ENCODE assay signal across 8 cellular contexts in the genomic region with DNA sequence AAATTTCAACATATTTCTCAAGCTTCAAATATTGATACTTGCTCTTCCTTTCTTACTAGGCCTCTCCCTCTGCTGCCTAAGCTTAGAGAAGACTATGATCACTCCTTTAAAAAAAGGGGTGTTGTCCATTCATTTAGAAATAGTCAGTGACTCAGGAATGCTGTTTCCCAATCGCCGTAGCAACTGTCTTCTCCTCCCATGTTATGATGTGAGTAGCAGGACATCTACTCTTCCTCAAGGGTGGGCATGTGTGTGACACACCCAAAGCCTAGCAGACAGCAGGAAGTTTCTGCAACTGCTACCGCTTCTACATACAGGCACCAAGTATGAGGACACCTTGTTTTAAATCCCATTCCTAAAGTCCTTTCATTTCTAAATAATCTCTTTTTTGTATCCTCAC. TPM values are rescaled to one million over a fixed set of nuclear protein-coding genes. Genes with fewer than 3 reads are reported as not detected.
A peak's percentile ranks its signal among the peaks of the same experiment; 100 is the strongest.
DNase-seq lines count a peak whose midpoint lies in the region; ATAC-seq, FAIRE-seq and TF ChIP-seq lines count a peak whose summit lies in the region.

No MANE protein-coding gene starts in this region.

- FAIRE-seq in GM12892 (lab: Jason Lieb, UNC): no peak

- TF ChIP-seq POLR2A in spleen (IDR thresholded peaks at IDR 0.05) (no peak), GM12892 (IDR thresholded peaks at IDR 0.05; ENCODE audit: low read depth, low read length) (no peak)

- no peaks in the 10 kb centered on the region for H3K9me3 ChIP-seq in left ventricle myocardium inferior (replicated peaks)
- no peaks in the 10 kb centered on the region for H3K9me3 ChIP-seq in spleen

- peak; percentile 93 for DNase-seq in CD14-positive monocyte (ENCODE audit: low spot score)
- peak; percentile 12 for DNase-seq in HuH-7 (ENCODE audit: low spot score)
- no peak for DNase-seq in activated CD8-positive, alpha-beta T cell treated with anti-CD3 and anti-CD28 coated beads, Interleukin-2, amount 10 ng/mL, durations not matched to agents 7 days and 5 days
- DNase-seq in left ventricle myocardium inferior: no peak
- DNase-seq in spleen: no peak
- DNase-seq in GM12892 (ENCODE audit: insufficient read length): no peak
- DNase-seq in NCI-H446 treated with DMSO at 0.1 percent for 48 hours (lab: John Stamatoyannopoulos, UW): no peak

- H3K27ac Mint-ChIP-seq in CD14-positive monocyte: peak overlapping the region; percentile 99 to 100 (median 100)
- peak overlapping the region; percentile 97 for H3K27ac Mint-ChIP-seq in activated CD8-positive, alpha-beta T cell treated with anti-CD3 and anti-CD28 coated beads, Interleukin-2, amount 10 ng/mL, durations not matched to agents 7 days and 5 days

- H3K4me1 Mint-ChIP-seq in CD14-positive monocyte: peaks cover 93% of the 10 kb centered on the region
- H3K4me1 Mint-ChIP-seq in activated CD8-positive, alpha-beta T cell treated with anti-CD3 and anti-CD28 coated beads, Interleukin-2, amount 10 ng/mL, durations not matched to agents 7 days and 5 days (ENCODE audit: low read depth): peaks cover 92% of the 10 kb centered on the region

- H3K4me3 ChIP-seq in left ventricle myocardium inferior (peak overlapping the region; percentile 2), spleen (peak overlapping the region in 1 of 8 donors; percentile 35)

- no peak for TF ChIP-seq CTCF in CD14-positive monocyte (IDR thresholded peaks at IDR 0.05)
- no peak for TF ChIP-seq CTCF in left ventricle myocardium inferior (IDR thresholded peaks at IDR 0.05; ENCODE audit: borderline replicate concordance)
- peak in 1 of 11 experiments; percentile 15 for TF ChIP-seq CTCF in spleen (IDR thresholded peaks at IDR 0.05 in 8 of 11, conservative IDR thresholded peaks at IDR 0.05 in 3 of 11)

- H3K36me3 Mint-ChIP-seq in CD14-positive monocyte: peaks cover 15 to 28% of the 10 kb centered on the region in 2 donors
- peaks cover 59% of the 10 kb centered on the region for H3K36me3 Mint-ChIP-seq in activated CD8-positive, alpha-beta T cell treated with anti-CD3 and anti-CD28 coated beads, Interleukin-2, amount 10 ng/mL, durations not matched to agents 7 days and 5 days (ENCODE audit: low read depth)

- WGBS in spleen, 5 donors: 9 to 29% (median 17%) methylated on average over 3 of the region's 3 CpGs

- CTCF ChIA-PET in activated CD8-positive, alpha-beta T cell treated with anti-CD3 and anti-CD28 coated beads, Interleukin-2, amount 10 ng/mL, durations not matched to agents 7 days and 5 days (lab: Charles Lee): interaction anchor here (0.8 to 9.4 kb wide), 8 partner anchors 11 to 88 kb away, joined by 3 to 188 read pairs (median 8); a partner anchor contains a TSS

- intact Hi-C loops in CD14-positive monocyte (cut with micrococcal nuclease) (no loop called here), left ventricle myocardium inferior (cut with micrococcal nuclease) (no loop called here), spleen (cut with DNase I; ENCODE audit: low total_unique reads) (no loop called here)

- peak; percentile 37 for ATAC-seq in activated CD8-positive, alpha-beta T cell treated with anti-CD3 and anti-CD28 coated beads, Interleukin-2, amount 10 ng/mL, durations not matched to agents 7 days and 5 days
- ATAC-seq in GM21576 (IDR thresholded peaks at IDR 0.05; ENCODE audit: unreplicated experiment): no peak

- H3K4me3 Mint-ChIP-seq in CD14-positive monocyte: peak overlapping the region; percentile 64 to 90
- peak overlapping the region; percentile 77 for H3K4me3 Mint-ChIP-seq in activated CD8-positive, alpha-beta T cell treated with anti-CD3 and anti-CD28 coated beads, Interleukin-2, amount 10 ng/mL, durations not matched to agents 7 days and 5 days

- peaks cover 0 to 2% (median 0%) of the 10 kb centered on the region in 7 donors for H3K9me3 Mint-ChIP-seq in CD14-positive monocyte
- no peaks in the 10 kb centered on the region for H3K9me3 Mint-ChIP-seq in activated CD8-positive, alpha-beta T cell treated with anti-CD3 and anti-CD28 coated beads, Interleukin-2, amount 10 ng/mL, durations not matched to agents 7 days and 5 days (ENCODE audit: insufficient read depth)

- no peaks in the 10 kb centered on the region for H3K27me3 Mint-ChIP-seq in CD14-positive monocyte (ENCODE audit: low read depth in 3 of 3)
- H3K27me3 Mint-ChIP-seq in activated CD8-positive, alpha-beta T cell treated with anti-CD3 and anti-CD28 coated beads, Interleukin-2, amount 10 ng/mL, durations not matched to agents 7 days and 5 days (ENCODE audit: low read depth): no peaks in the 10 kb centered on the region

- H3K4me1 ChIP-seq in left ventricle myocardium inferior (peaks cover 88% of the 10 kb centered on the region), spleen (peaks cover 58 to 100% (median 90%) of the 10 kb centered on the region in 6 donors)

- H3K27me3 ChIP-seq in left ventricle myocardium inferior (ENCODE audit: low read depth): no peaks in the 10 kb centered on the region
- no peaks in the 10 kb centered on the region for H3K27me3 ChIP-seq in spleen (replicated peaks in 1 of 7)

- H3K36me3 ChIP-seq in left ventricle myocardium inferior: no peaks in the 10 kb centered on the region
- H3K36me3 ChIP-seq in spleen: no peaks in the 10 kb centered on the region

- POLR2A ChIA-PET in activated CD8-positive, alpha-beta T cell treated with anti-CD3 and anti-CD28 coated beads, Interleukin-2, amount 10 ng/mL, durations not matched to agents 7 days and 5 days (lab: Charles Lee): interaction anchor here (0.6 to 4.3 kb wide), 5 partner anchors 12 to 79 kb away, joined by 3 to 30 read pairs (median 3); a partner anchor contains a TSS

- H3K27ac ChIP-seq in left ventricle myocardium inferior (replicated peaks) (peak overlapping the region; percentile 82), spleen (peak overlapping the region; percentile 5 to 91 (median 88))

RNA-seq across cellular contexts. Expression of a gene that starts 14.5 kb away (rescaled TPM):
- polyA plus RNA-seq in CD14-positive monocyte: 10 to 100 TPM; 60.2 to 98.6 TPM
- total RNA-seq in activated CD8-positive, alpha-beta T cell treated with anti-CD3 and anti-CD28 coated beads, Interleukin-2, amount 10 ng/mL, durations not matched to agents 7 days and 5 days: 100 to 1,000 TPM; 281 to 286 TPM
- 53.1 TPM for total RNA-seq in left ventricle myocardium inferior
- 100 to 1,000 TPM in 3 of 7 donors, 10 to 100 TPM in 4; 72.5 to 123 (median 93.0) TPM for total RNA-seq in spleen
- polyA plus RNA-seq in spleen: 10 to 100 TPM; 35.4 to 46.5 (median 35.8) TPM
- 67.3 TPM for polyA plus RNA-seq in GM12892 (2012; ENCODE audit: missing spikeins)

RNA-seq across cellular contexts. Expression of a gene that starts 32.3 kb away (rescaled TPM):
- polyA plus RNA-seq in CD14-positive monocyte (10 to 100 TPM; 80.5 to 82.3 TPM), spleen (100 to 1,000 TPM in 1 of 3 donors, 10 to 100 TPM in 2; 66.3 to 108 (median 89.3) TPM)
- total RNA-seq in activated CD8-positive, alpha-beta T cell treated with anti-CD3 and anti-CD28 coated beads, Interleukin-2, amount 10 ng/mL, durations not matched to agents 7 days and 5 days: 10 to 100 TPM; 88.1 to 91.8 TPM
- total RNA-seq in left ventricle myocardium inferior (27.4 TPM), spleen (10 to 100 TPM; 51.1 to 71.3 (median 60.7) TPM)
- 79.2 TPM for polyA plus RNA-seq in GM12892 (2012; ENCODE audit: missing spikeins)

RNA-seq across cellular contexts. Expression of a gene that starts 32.5 kb away (rescaled TPM):
- polyA plus RNA-seq in CD14-positive monocyte: 1 to 10 TPM; 1.0 to 1.3 TPM
- 10 to 100 TPM; 36.9 to 37.1 TPM for total RNA-seq in activated CD8-positive, alpha-beta T cell treated with anti-CD3 and anti-CD28 coated beads, Interleukin-2, amount 10 ng/mL, durations not matched to agents 7 days and 5 days
- total RNA-seq in left ventricle myocardium inferior: 1.0 TPM
- 10 to 100 TPM in 3 of 7 donors, 1 to 10 TPM in 4; 8.7 to 12.8 (median 9.9) TPM for total RNA-seq in spleen
- 10 to 100 TPM; 13.7 to 26.2 (median 25.1) TPM for polyA plus RNA-seq in spleen
- 3.8 TPM for polyA plus RNA-seq in GM12892 (2012; ENCODE audit: missing spikeins)

RNA-seq across cellular contexts. Expression of a gene that starts 46.9 kb away (rescaled TPM):
- 1 to 10 TPM; 3.0 to 3.4 TPM for polyA plus RNA-seq in CD14-positive monocyte
- total RNA-seq in activated CD8-positive, alpha-beta T cell treated with anti-CD3 and anti-CD28 coated beads, Interleukin-2, amount 10 ng/mL, durations not matched to agents 7 days and 5 days: 10 to 100 TPM; 46.9 to 47.8 TPM
- total RNA-seq in left ventricle myocardium inferior: 4.7 TPM
- total RNA-seq in spleen: 10 to 100 TPM; 34.9 to 67.3 (median 47.9) TPM
- 10 to 100 TPM; 20.4 to 37.6 (median 35.0) TPM for polyA plus RNA-seq in spleen
- 18.6 TPM for polyA plus RNA-seq in GM12892 (2012; ENCODE audit: missing spikeins)

Comparison
In these comparisons a context has a peak if more than half of its experiments do, and no peak if none do; other contexts are left out.
1. DNase-seq: peak in CD14-positive monocyte (single experiment) and HuH-7 (single experiment); none in activated CD8-positive, alpha-beta T cell treated with anti-CD3 and anti-CD28 coated beads, Interleukin-2, amount 10 ng/mL, durations not matched to agents 7 days and 5 days (single experiment), left ventricle myocardium inferior (single experiment), spleen (single experiment), GM12892 (single experiment) and NCI-H446 treated with DMSO at 0.1 percent for 48 hours (single experiment).